In the genomic region with DNA sequence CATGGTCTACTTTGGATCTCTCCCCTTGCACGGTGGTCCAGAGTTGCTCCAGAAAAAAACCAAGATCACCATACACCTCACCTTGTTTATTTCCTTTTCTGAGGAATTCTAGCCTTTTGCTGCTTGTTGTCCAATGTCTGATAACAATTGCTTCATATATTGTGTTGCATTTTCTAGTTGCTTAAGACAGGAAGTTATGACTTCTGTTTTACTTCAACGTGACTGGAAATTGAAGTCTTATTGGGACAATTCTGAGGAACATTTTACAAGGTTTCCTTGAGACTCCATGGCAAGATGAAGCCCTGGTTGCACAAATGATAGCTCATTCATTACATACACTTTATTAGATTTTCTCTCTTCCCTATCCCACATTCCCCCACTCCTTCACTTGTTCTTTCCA, we compare ENCODE assay signal across 16 cellular contexts. TPM values are rescaled to one million over a fixed set of nuclear protein-coding genes. Genes with fewer than 3 reads are reported as not detected.
DNase-seq lines count a peak whose midpoint lies in the region; ATAC-seq and TF ChIP-seq lines count a peak whose summit lies in the region.
"Had no signal": no experiment of that assay in that cellular context is flagged by ENCODE, and none has a peak within 500 bp of the region (broad histone marks: within the 10 kb centered on the region; RNA-seq: fewer than 3 reads in every experiment).

No MANE protein-coding gene starts in this region.

- POLR2A ChIA-PET in activated CD4-positive, alpha-beta memory T cell treated with anti-CD3 and anti-CD28 coated beads, Interleukin-2, amount 10 ng/mL, durations not matched to agents 7 days and 5 days (lab: Charles Lee) = no interaction called here

- H3K4me3 ChIP-seq in upper lobe of left lung (no peak overlapping the region), upper lobe of right lung (no peak overlapping the region)
- H3K4me3 ChIP-seq: BLaER1 had no signal

- H3K9me3 ChIP-seq in upper lobe of left lung = no peaks in the 10 kb centered on the region
- H3K9me3 ChIP-seq in upper lobe of right lung = no peaks in the 10 kb centered on the region

- intact Hi-C loops in cardiac septum (cut with DNase I) = no loop called here
- intact Hi-C loops in upper lobe of right lung (cut with DNase I) = no loop called here

- TF ChIP-seq POLR2A in upper lobe of left lung (IDR thresholded peaks at IDR 0.05) = no peak

- H3K27ac ChIP-seq in upper lobe of left lung = peak overlapping the region in 3 of 4 donors; percentile 12 to 88 (median 51)
- no peak overlapping the region for H3K27ac ChIP-seq in upper lobe of right lung
- H3K27ac ChIP-seq: 22Rv1, BLaER1 had no signal

- no peaks in the 10 kb centered on the region for H3K36me3 Mint-ChIP-seq in activated CD4-positive, alpha-beta memory T cell treated with anti-CD3 and anti-CD28 coated beads, Interleukin-2, amount 10 ng/mL, durations not matched to agents 7 days and 5 days (ENCODE audit: low read depth)
- H3K36me3 Mint-ChIP-seq: CD4-positive, alpha-beta memory T cell had no signal

- no peak for TF ChIP-seq CTCF in upper lobe of left lung (IDR thresholded peaks at IDR 0.05)
- TF ChIP-seq CTCF in upper lobe of right lung (IDR thresholded peaks at IDR 0.05) = no peak

- H3K27ac Mint-ChIP-seq in activated CD4-positive, alpha-beta memory T cell treated with anti-CD3 and anti-CD28 coated beads, Interleukin-2, amount 10 ng/mL, durations not matched to agents 7 days and 5 days = no peak overlapping the region

- ATAC-seq in upper lobe of left lung (ENCODE audit: low FRiP score in 2 of 2) = no peak
- no peak for ATAC-seq in upper lobe of right lung
- ATAC-seq: HCT116 had no signal

- 53 to 64% methylated on average over 2 of the region's 2 CpGs for WGBS in upper lobe of left lung, 2 donors

- H3K27me3 ChIP-seq in upper lobe of left lung (no peaks in the 10 kb centered on the region), upper lobe of right lung (no peaks in the 10 kb centered on the region)
- H3K27me3 ChIP-seq: BLaER1 had no signal

- peaks cover 3 to 18% (median 13%) of the 10 kb centered on the region in 4 donors for H3K4me1 ChIP-seq in upper lobe of left lung
- H3K4me1 ChIP-seq in upper lobe of right lung = peaks cover 4% of the 10 kb centered on the region
- H3K4me1 ChIP-seq: BLaER1 had no signal

- peaks cover 4% of the 10 kb centered on the region for H3K27me3 Mint-ChIP-seq in activated CD4-positive, alpha-beta memory T cell treated with anti-CD3 and anti-CD28 coated beads, Interleukin-2, amount 10 ng/mL, durations not matched to agents 7 days and 5 days

- no peaks in the 10 kb centered on the region for H3K36me3 ChIP-seq in upper lobe of left lung
- H3K36me3 ChIP-seq in upper lobe of right lung = no peaks in the 10 kb centered on the region
- H3K36me3 ChIP-seq: BLaER1 had no signal

- DNase-seq in NOMO-1 treated with DMSO at 0.1 percent for 48 hours (lab: John Stamatoyannopoulos, UW; ENCODE audit: unreplicated experiment) = peak; percentile 40
- DNase-seq in NOMO-1 treated with dmso at 0.1 percent for 144 hours (lab: John Stamatoyannopoulos, UW; ENCODE audit: unreplicated experiment) = no peak
- DNase-seq in MV-4-11 (lab: John Stamatoyannopoulos, UW) = peak; percentile 62
- peak; percentile 72 for DNase-seq in amniotic epithelial cell (ENCODE audit: low read depth)
- DNase-seq in upper lobe of left lung = no peak
- no peak for DNase-seq in cardiac septum (ENCODE audit: low spot score)
- DNase-seq in upper lobe of right lung = no peak
- no peak for DNase-seq in activated CD4-positive, alpha-beta memory T cell treated with anti-CD3 and anti-CD28 coated beads, Interleukin-2, amount 10 ng/mL, durations not matched to agents 7 days and 5 days
- DNase-seq: CD4-positive, alpha-beta memory T cell; DMS153; DND-41; GDM1 had no signal

- no peaks in the 10 kb centered on the region for H3K4me1 Mint-ChIP-seq in activated CD4-positive, alpha-beta memory T cell treated with anti-CD3 and anti-CD28 coated beads, Interleukin-2, amount 10 ng/mL, durations not matched to agents 7 days and 5 days
- H3K4me1 Mint-ChIP-seq: CD4-positive, alpha-beta memory T cell had no signal

- H3K4me3 Mint-ChIP-seq in activated CD4-positive, alpha-beta memory T cell treated with anti-CD3 and anti-CD28 coated beads, Interleukin-2, amount 10 ng/mL, durations not matched to agents 7 days and 5 days = no peak overlapping the region
- H3K4me3 Mint-ChIP-seq: CD4-positive, alpha-beta memory T cell had no signal

- H3K9me3 Mint-ChIP-seq in activated CD4-positive, alpha-beta memory T cell treated with anti-CD3 and anti-CD28 coated beads, Interleukin-2, amount 10 ng/mL, durations not matched to agents 7 days and 5 days = no peaks in the 10 kb centered on the region

- CTCF ChIA-PET in activated CD4-positive, alpha-beta memory T cell treated with anti-CD3 and anti-CD28 coated beads, Interleukin-2, amount 10 ng/mL, durations not matched to agents 7 days and 5 days (lab: Charles Lee) = no interaction called here

- no peak for TF ChIP-seq EP300 in upper lobe of left lung (IDR thresholded peaks at IDR 0.05)

RNA-seq across cellular contexts. Expression of a gene that starts 5.2 kb away (rescaled TPM):
- total RNA-seq in upper lobe of left lung = 10 to 100 TPM in 4 of 6 donors, 1 to 10 TPM in 2; 4.3 to 40.0 (median 12.1) TPM
- 0.86 TPM for total RNA-seq in cardiac septum
- 8.2 TPM for total RNA-seq in upper lobe of right lung
- not detected for total RNA-seq in activated CD4-positive, alpha-beta memory T cell treated with anti-CD3 and anti-CD28 coated beads, Interleukin-2, amount 10 ng/mL, durations not matched to agents 7 days and 5 days
- total RNA-seq: CD4-positive, alpha-beta memory T cell had no signal

RNA-seq across cellular contexts. Expression of a gene that starts 21.3 kb away (rescaled TPM):
- total RNA-seq in upper lobe of left lung (not detected), cardiac septum (not detected), upper lobe of right lung (not detected)
- not detected for total RNA-seq in activated CD4-positive, alpha-beta memory T cell treated with anti-CD3 and anti-CD28 coated beads, Interleukin-2, amount 10 ng/mL, durations not matched to agents 7 days and 5 days
- total RNA-seq: A673; CD4-positive, alpha-beta memory T cell had no signal

RNA-seq across cellular contexts. Expression of a gene that starts 37.9 kb away (rescaled TPM):
- total RNA-seq in upper lobe of left lung = 10 to 100 TPM in 1 of 6 donors, 1 to 10 TPM in 1, under 1 TPM in 3, not detected in 1; 0.29 to 19.7 (median 0.71) TPM
- total RNA-seq in cardiac septum = 0.22 TPM
- total RNA-seq in upper lobe of right lung = not detected
- not detected for total RNA-seq in activated CD4-positive, alpha-beta memory T cell treated with anti-CD3 and anti-CD28 coated beads, Interleukin-2, amount 10 ng/mL, durations not matched to agents 7 days and 5 days
- total RNA-seq: CD4-positive, alpha-beta memory T cell had no signal

Comparison
In these comparisons a context has a peak if more than half of its experiments do, and no peak if none do; other contexts are left out.
1. DNase-seq: peak in NOMO-1 treated with DMSO at 0.1 percent for 48 hours (single experiment), MV-4-11 (single experiment) and amniotic epithelial cell (single experiment); none in NOMO-1 treated with dmso at 0.1 percent for 144 hours (single experiment), upper lobe of left lung (0 of 2), cardiac septum (single experiment), upper lobe of right lung (single experiment) and activated CD4-positive, alpha-beta memory T cell treated with anti-CD3 and anti-CD28 coated beads, Interleukin-2, amount 10 ng/mL, durations not matched to agents 7 days and 5 days (single experiment).